33 cellular contexts compared by ENCODE assay signal in the genomic region with DNA sequence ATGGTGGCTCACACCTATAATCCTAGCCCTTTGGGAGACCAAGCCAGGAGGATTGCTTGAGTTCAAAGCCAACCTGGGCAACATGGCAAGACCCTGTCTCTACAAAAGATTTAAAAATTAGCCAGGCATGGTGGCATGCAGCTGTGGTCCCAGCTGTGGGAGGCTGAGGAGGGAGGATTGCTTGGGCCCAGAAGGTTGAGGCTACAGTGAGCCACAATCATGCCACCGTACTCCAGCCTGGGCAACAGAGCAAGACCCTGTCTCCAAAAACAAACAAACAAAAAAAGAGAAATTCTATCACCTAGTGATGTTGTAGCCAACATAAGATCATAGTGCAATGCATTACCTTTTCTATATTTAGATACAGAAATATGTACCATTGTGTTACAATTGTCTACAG.
"Had no signal": no experiment of that assay in that cellular context is flagged by ENCODE, and none has a peak within 500 bp of the region (broad histone marks: within the 10 kb centered on the region; RNA-seq: fewer than 3 reads in every experiment).

No MANE protein-coding gene starts in this region.

- H3K27me3 ChIP-seq: adrenal gland, body of pancreas, brain microvascular endothelial cell, breast epithelium had no signal

- H3K36me3 Mint-ChIP-seq: activated naive CD4-positive, alpha-beta T cell treated with anti-CD3 and anti-CD28 coated beads, Interleukin-2, amount 10 ng/mL, durations not matched to agents 7 days and 5 days; activated naive CD4-positive, alpha-beta T cell treated with anti-CD3 and anti-CD28 coated beads, Interleukin-2, amount 50 U/mL, for 24 hours; activated naive CD8-positive, alpha-beta T cell treated with anti-CD3 and anti-CD28 coated beads for 36 hours had no signal

- H3K9me3 Mint-ChIP-seq: activated B cell treated with CpG ODN at 0.5 μM for 24 hours; activated CD4-positive, alpha-beta memory T cell treated with anti-CD3 and anti-CD28 coated beads, Interleukin-2, amount 10 ng/mL, durations not matched to agents 7 days and 5 days; activated CD4-positive, alpha-beta T cell treated with anti-CD3 and anti-CD28 coated beads, Interleukin-2, amount 10 ng/mL, durations not matched to agents 7 days and 5 days; activated naive CD4-positive, alpha-beta T cell treated with anti-CD3 and anti-CD28 coated beads, Interleukin-2, amount 10 ng/mL, durations not matched to agents 7 days and 5 days; activated naive CD4-positive, alpha-beta T cell treated with anti-CD3 and anti-CD28 coated beads, Interleukin-2, amount 50 U/mL, for 24 hours; activated naive CD8-positive, alpha-beta T cell treated with anti-CD3 and anti-CD28 coated beads for 36 hours; activated T-cell treated with anti-CD3 and anti-CD28 coated beads, Interleukin-2, amount 50 U/mL, for 24 hours; activated T-helper 2 cell treated with anti-CD3 and anti-CD28 coated beads, Interferon-gamma antibody, Interleukin-2, Interleukin-4, amounts not matched to agents 10 μg/mL and 5 μg/mL and 100 μg/mL, durations not matched to agents 14 hours and 24 hours and 36 hours; T-helper 1 cell treated with Interleukin-12 subunit alpha and Interleukin-12 subunit beta and Interleukin-4 antibody, amounts not matched to agents 30 μg/mL and 1 μg/mL, for 36 hours; T-helper 2 cell treated with Interferon-gamma antibody and Interleukin-4, amounts not matched to agents 5 μg/mL and 100 μg/mL, for 36 hours had no signal

- H3K36me3 ChIP-seq: adrenal gland, brain microvascular endothelial cell, breast epithelium, WERI-Rb-1 had no signal

- H3K4me1 Mint-ChIP-seq: activated naive CD4-positive, alpha-beta T cell treated with anti-CD3 and anti-CD28 coated beads, Interleukin-2, amount 10 ng/mL, durations not matched to agents 7 days and 5 days had no signal

- H3K9me3 ChIP-seq: adrenal gland, body of pancreas, breast epithelium had no signal

- H3K4me3 ChIP-seq: adrenal gland, body of pancreas, breast epithelium had no signal

- DNase-seq: activated B cell treated with CpG ODN at 0.5 μM for 24 hours; activated CD4-positive, alpha-beta memory T cell treated with anti-CD3 and anti-CD28 coated beads, Interleukin-2, amount 10 ng/mL, durations not matched to agents 7 days and 5 days; activated CD4-positive, alpha-beta T cell treated with anti-CD3 and anti-CD28 coated beads for 1 hour; activated CD4-positive, alpha-beta T cell treated with anti-CD3 and anti-CD28 coated beads for 36 hours; activated CD4-positive, alpha-beta T cell treated with anti-CD3 and anti-CD28 coated beads for 48 hours; activated CD4-positive, alpha-beta T cell treated with anti-CD3 and anti-CD28 coated beads, Interleukin-2, amount 10 ng/mL, durations not matched to agents 7 days and 5 days; activated CD4-positive, alpha-beta T cell treated with anti-CD3 and anti-CD28 coated beads, Interleukin-2, amount 50 U/mL, for 48 hours; activated CD8-positive, alpha-beta memory T cell treated with anti-CD3 and anti-CD28 coated beads for 24 hours; activated CD8-positive, alpha-beta memory T cell treated with anti-CD3 and anti-CD28 coated beads, Interleukin-2, amount 10 ng/mL, durations not matched to agents 7 days and 5 days; activated CD8-positive, alpha-beta memory T cell treated with anti-CD3 and anti-CD28 coated beads, Interleukin-2, amount 50 U/mL, for 48 hours; activated CD8-positive, alpha-beta T cell treated with anti-CD3 and anti-CD28 coated beads, Interleukin-2, amount 10 ng/mL, durations not matched to agents 7 days and 5 days; activated effector memory CD4-positive, alpha-beta T cell treated with Interleukin-2 at 50 U/mL for 16 hours; activated gamma-delta T cell; activated naive CD4-positive, alpha-beta T cell treated with anti-CD3 and anti-CD28 coated beads, Interleukin-2, amount 10 ng/mL, durations not matched to agents 7 days and 5 days; activated naive CD4-positive, alpha-beta T cell treated with Interleukin-2 at 50 U/mL for 16 hours; activated naive CD8-positive, alpha-beta T cell treated with anti-CD3 and anti-CD28 coated beads for 36 hours; activated T-cell treated with anti-CD3 and anti-CD28 coated beads, Interleukin-2, amount 50 U/mL, for 24 hours; activated T-cell treated with anti-CD3 and anti-CD28 coated beads, Interleukin-2, amount 50 U/mL, for 48 hours; adrenal gland; amniotic stem cell; aorta; body of pancreas; brain microvascular endothelial cell; central memory CD4-positive, alpha-beta T cell; T-helper 1 cell; T-helper 2 cell; T-helper 9 cell; WERI-Rb-1 had no signal

- H3K4me1 ChIP-seq: breast epithelium had no signal

- H3K27me3 Mint-ChIP-seq: activated B cell treated with CpG ODN at 0.5 μM for 24 hours; activated naive CD4-positive, alpha-beta T cell treated with anti-CD3 and anti-CD28 coated beads, Interleukin-2, amount 50 U/mL, for 24 hours; activated T-cell treated with anti-CD3 and anti-CD28 coated beads, Interleukin-2, amount 50 U/mL, for 24 hours had no signal

- H3K27ac ChIP-seq: body of pancreas, brain microvascular endothelial cell, breast epithelium, WERI-Rb-1 had no signal

- H3K4me3 Mint-ChIP-seq: activated B cell treated with CpG ODN at 0.5 μM for 24 hours; activated CD4-positive, alpha-beta memory T cell treated with anti-CD3 and anti-CD28 coated beads, Interleukin-2, amount 10 ng/mL, durations not matched to agents 7 days and 5 days; activated CD4-positive, alpha-beta T cell treated with anti-CD3 and anti-CD28 coated beads for 36 hours; activated CD4-positive, alpha-beta T cell treated with anti-CD3 and anti-CD28 coated beads, Interleukin-2, amount 10 ng/mL, durations not matched to agents 7 days and 5 days; activated CD8-positive, alpha-beta memory T cell treated with anti-CD3 and anti-CD28 coated beads, Interleukin-2, amount 10 ng/mL, durations not matched to agents 7 days and 5 days; activated CD8-positive, alpha-beta T cell treated with anti-CD3 and anti-CD28 coated beads, Interleukin-2, amount 10 ng/mL, durations not matched to agents 7 days and 5 days; activated naive CD4-positive, alpha-beta T cell treated with anti-CD3 and anti-CD28 coated beads, Interleukin-2, amount 10 ng/mL, durations not matched to agents 7 days and 5 days; activated naive CD4-positive, alpha-beta T cell treated with anti-CD3 and anti-CD28 coated beads, Interleukin-2, amount 50 U/mL, for 24 hours; activated naive CD8-positive, alpha-beta T cell treated with anti-CD3 and anti-CD28 coated beads for 36 hours; activated T-cell treated with anti-CD3 and anti-CD28 coated beads, Interleukin-2, amount 50 U/mL, for 24 hours; T-helper 1 cell treated with Interleukin-12 subunit alpha and Interleukin-12 subunit beta and Interleukin-4 antibody, amounts not matched to agents 30 μg/mL and 1 μg/mL, for 36 hours; T-helper 2 cell treated with Interferon-gamma antibody and Interleukin-4, amounts not matched to agents 5 μg/mL and 100 μg/mL, for 36 hours had no signal

- ATAC-seq: activated CD4-positive, alpha-beta T cell treated with anti-CD3 and anti-CD28 coated beads for 36 hours; activated CD8-positive, alpha-beta memory T cell treated with anti-CD3 and anti-CD28 coated beads, Interleukin-2, amount 10 ng/mL, durations not matched to agents 7 days and 5 days; activated CD8-positive, alpha-beta T cell treated with anti-CD3 and anti-CD28 coated beads, Interleukin-2, amount 10 ng/mL, durations not matched to agents 7 days and 5 days; body of pancreas had no signal

- H3K27ac Mint-ChIP-seq: activated B cell treated with CpG ODN at 0.5 μM for 24 hours; activated CD4-positive, alpha-beta memory T cell treated with anti-CD3 and anti-CD28 coated beads, Interleukin-2, amount 10 ng/mL, durations not matched to agents 7 days and 5 days; activated CD4-positive, alpha-beta T cell treated with anti-CD3 and anti-CD28 coated beads for 36 hours; activated CD4-positive, alpha-beta T cell treated with anti-CD3 and anti-CD28 coated beads, Interleukin-2, amount 10 ng/mL, durations not matched to agents 7 days and 5 days; activated CD8-positive, alpha-beta memory T cell treated with anti-CD3 and anti-CD28 coated beads, Interleukin-2, amount 10 ng/mL, durations not matched to agents 7 days and 5 days; activated CD8-positive, alpha-beta T cell treated with anti-CD3 and anti-CD28 coated beads, Interleukin-2, amount 10 ng/mL, durations not matched to agents 7 days and 5 days; activated naive CD4-positive, alpha-beta T cell treated with anti-CD3 and anti-CD28 coated beads, Interleukin-2, amount 10 ng/mL, durations not matched to agents 7 days and 5 days; activated naive CD4-positive, alpha-beta T cell treated with anti-CD3 and anti-CD28 coated beads, Interleukin-2, amount 50 U/mL, for 24 hours; activated naive CD8-positive, alpha-beta T cell treated with anti-CD3 and anti-CD28 coated beads for 36 hours; activated T-cell treated with anti-CD3 and anti-CD28 coated beads, Interleukin-2, amount 50 U/mL, for 24 hours; activated T-helper 2 cell treated with anti-CD3 and anti-CD28 coated beads, Interferon-gamma antibody, Interleukin-2, Interleukin-4, amounts not matched to agents 10 μg/mL and 5 μg/mL and 100 μg/mL, durations not matched to agents 14 hours and 24 hours and 36 hours; T-helper 1 cell treated with Interleukin-12 subunit alpha and Interleukin-12 subunit beta and Interleukin-4 antibody, amounts not matched to agents 30 μg/mL and 1 μg/mL, for 36 hours; T-helper 2 cell treated with Interferon-gamma antibody and Interleukin-4, amounts not matched to agents 5 μg/mL and 100 μg/mL, for 36 hours had no signal
